In genomic region chr7:27303021-27303420, GRCh38 we compare ENCODE assay signal across 1 cellular context.
TF ChIP-seq lines count a peak whose summit lies in the region.

No MANE protein-coding gene starts in this region.

TF ChIP-seq in GM23338, 12 proteins besides CTCF, POLR2A, EP300 and RAD21:
- TF ChIP-seq ZNF462 (CRISPR knock-in tag; IDR thresholded peaks at IDR 0.05): no peak
- no peak for TF ChIP-seq NANOG (IDR thresholded peaks at IDR 0.05; ENCODE audit: borderline replicate concordance)
- no peak for TF ChIP-seq ZNF114 (CRISPR knock-in tag; IDR thresholded peaks at IDR 0.05)
- TF ChIP-seq CREB1 (CRISPR knock-in tag; IDR thresholded peaks at IDR 0.05; ENCODE audit: low read depth): no peak
- TF ChIP-seq POLR2AphosphoS5 (IDR thresholded peaks at IDR 0.05; ENCODE audit: low read depth): no peak
